ENCODE assay signal across 2 cellular contexts in the genomic region with DNA sequence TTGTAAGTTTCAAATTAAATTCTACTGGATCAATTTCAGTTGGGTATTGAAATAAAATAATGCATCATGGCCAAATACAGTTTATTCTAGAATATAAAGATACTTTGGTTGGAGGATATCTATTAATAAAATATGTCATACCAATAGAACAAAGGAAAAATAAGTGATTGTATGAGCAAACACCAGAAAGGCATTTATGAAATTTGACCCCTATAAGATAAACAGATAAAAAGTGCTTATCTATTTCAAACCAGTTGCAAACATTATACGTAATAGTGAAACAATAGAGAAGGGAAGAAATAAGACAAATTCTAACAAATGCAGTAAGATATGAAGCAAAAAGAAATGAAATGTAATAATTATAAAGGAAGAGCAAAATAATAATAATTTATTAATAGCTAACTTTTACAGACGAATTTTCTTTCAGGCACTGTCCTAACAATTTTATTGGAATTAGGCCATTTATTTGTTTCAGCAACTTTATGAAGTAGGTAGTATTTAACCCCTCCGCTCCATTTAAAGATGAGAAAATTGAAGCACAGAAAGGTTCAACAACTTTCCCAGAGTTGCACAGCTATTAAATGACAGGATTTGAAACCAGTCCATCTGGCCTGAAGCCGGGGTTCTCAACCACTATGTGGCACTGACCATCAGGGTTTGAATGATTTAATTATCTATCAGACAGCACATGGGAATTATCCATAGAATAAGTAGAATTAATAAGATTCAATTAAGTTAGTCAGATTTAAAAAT.
TF ChIP-seq lines count a peak whose summit lies in the region.

No MANE protein-coding gene starts in this region.

TF ChIP-seq in HepG2, 621 proteins besides CTCF, POLR2A, EP300 and RAD21 (continues in another document):
- TF ChIP-seq ZNF816 (CRISPR knock-in tag; IDR thresholded peaks at IDR 0.05; ENCODE audit: borderline replicate concordance) (no peak), TMF1 (CRISPR knock-in tag; IDR thresholded peaks at IDR 0.05; ENCODE audit: low read depth) (no peak), ZNF543 (CRISPR knock-in tag; IDR thresholded peaks at IDR 0.05) (no peak), ZNF768 (CRISPR knock-in tag; IDR thresholded peaks at IDR 0.05) (peak; percentile 65; the same call in 1 of the 2 replicates), ZNF660 (CRISPR knock-in tag; IDR thresholded peaks at IDR 0.05; ENCODE audit: borderline replicate concordance, low read depth) (no peak), SIX1 (CRISPR knock-in tag; IDR thresholded peaks at IDR 0.05; ENCODE audit: borderline replicate concordance) (peak; percentile 78; the same call in 1 of the 2 replicates), FOSL2 (CRISPR knock-in tag; IDR thresholded peaks at IDR 0.05) (no peak), ZBTB46 (CRISPR knock-in tag; IDR thresholded peaks at IDR 0.05; ENCODE audit: borderline replicate concordance) (no peak), IRF2 (CRISPR knock-in tag; IDR thresholded peaks at IDR 0.05) (no peak), JARID2 (CRISPR knock-in tag; IDR thresholded peaks at IDR 0.05; ENCODE audit: insufficient replicate concordance) (no peak), ZNF468 (CRISPR knock-in tag; IDR thresholded peaks at IDR 0.05) (no peak), KLF13 (CRISPR knock-in tag; IDR thresholded peaks at IDR 0.05) (no peak), ZNF766 (CRISPR knock-in tag; IDR thresholded peaks at IDR 0.05; ENCODE audit: borderline replicate concordance) (no peak), SAP130 (CRISPR knock-in tag; IDR thresholded peaks at IDR 0.05; ENCODE audit: low read depth) (no peak), GRHL1 (CRISPR knock-in tag; conservative IDR thresholded peaks at IDR 0.05) (no peak), SOX13 (IDR thresholded peaks at IDR 0.05) (no peak), SOX13 (CRISPR knock-in tag; conservative IDR thresholded peaks at IDR 0.05 in 1 of 2, IDR thresholded peaks at IDR 0.05 in 1 of 2) (peak in 1 of 2 experiments; percentile 32; a peak in 1 of 4 replicates), ELF4 (CRISPR knock-in tag; IDR thresholded peaks at IDR 0.05; ENCODE audit: borderline replicate concordance) (no peak), NFKB2 (CRISPR knock-in tag; IDR thresholded peaks at IDR 0.05; ENCODE audit: borderline replicate concordance) (no peak)
- TF ChIP-seq, protein P1, sequence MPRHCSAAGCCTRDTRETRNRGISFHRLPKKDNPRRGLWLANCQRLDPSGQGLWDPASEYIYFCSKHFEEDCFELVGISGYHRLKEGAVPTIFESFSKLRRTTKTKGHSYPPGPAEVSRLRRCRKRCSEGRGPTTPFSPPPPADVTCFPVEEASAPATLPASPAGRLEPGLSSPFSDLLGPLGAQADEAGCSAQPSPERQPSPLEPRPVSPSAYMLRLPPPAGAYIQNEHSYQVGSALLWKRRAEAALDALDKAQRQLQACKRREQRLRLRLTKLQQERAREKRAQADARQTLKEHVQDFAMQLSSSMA (CRISPR knock-in tag; IDR thresholded peaks at IDR 0.05): no peak
- TF ChIP-seq, protein P2, sequence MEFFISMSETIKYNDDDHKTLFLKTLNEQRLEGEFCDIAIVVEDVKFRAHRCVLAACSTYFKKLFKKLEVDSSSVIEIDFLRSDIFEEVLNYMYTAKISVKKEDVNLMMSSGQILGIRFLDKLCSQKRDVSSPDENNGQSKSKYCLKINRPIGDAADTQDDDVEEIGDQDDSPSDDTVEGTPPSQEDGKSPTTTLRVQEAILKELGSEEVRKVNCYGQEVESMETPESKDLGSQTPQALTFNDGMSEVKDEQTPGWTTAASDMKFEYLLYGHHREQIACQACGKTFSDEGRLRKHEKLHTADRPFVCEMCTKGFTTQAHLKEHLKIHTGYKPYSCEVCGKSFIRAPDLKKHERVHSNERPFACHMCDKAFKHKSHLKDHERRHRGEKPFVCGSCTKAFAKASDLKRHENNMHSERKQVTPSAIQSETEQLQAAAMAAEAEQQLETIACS (CRISPR knock-in tag; IDR thresholded peaks at IDR 0.05): no peak
- TF ChIP-seq, protein P3, sequence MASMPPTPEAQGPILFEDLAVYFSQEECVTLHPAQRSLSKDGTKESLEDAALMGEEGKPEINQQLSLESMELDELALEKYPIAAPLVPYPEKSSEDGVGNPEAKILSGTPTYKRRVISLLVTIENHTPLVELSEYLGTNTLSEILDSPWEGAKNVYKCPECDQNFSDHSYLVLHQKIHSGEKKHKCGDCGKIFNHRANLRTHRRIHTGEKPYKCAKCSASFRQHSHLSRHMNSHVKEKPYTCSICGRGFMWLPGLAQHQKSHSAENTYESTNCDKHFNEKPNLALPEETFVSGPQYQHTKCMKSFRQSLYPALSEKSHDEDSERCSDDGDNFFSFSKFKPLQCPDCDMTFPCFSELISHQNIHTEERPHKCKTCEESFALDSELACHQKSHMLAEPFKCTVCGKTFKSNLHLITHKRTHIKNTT (CRISPR knock-in tag; IDR thresholded peaks at IDR 0.05): no peak
- TF ChIP-seq, protein P4, sequence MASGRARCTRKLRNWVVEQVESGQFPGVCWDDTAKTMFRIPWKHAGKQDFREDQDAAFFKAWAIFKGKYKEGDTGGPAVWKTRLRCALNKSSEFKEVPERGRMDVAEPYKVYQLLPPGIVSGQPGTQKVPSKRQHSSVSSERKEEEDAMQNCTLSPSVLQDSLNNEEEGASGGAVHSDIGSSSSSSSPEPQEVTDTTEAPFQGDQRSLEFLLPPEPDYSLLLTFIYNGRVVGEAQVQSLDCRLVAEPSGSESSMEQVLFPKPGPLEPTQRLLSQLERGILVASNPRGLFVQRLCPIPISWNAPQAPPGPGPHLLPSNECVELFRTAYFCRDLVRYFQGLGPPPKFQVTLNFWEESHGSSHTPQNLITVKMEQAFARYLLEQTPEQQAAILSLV (CRISPR knock-in tag; IDR thresholded peaks at IDR 0.05; ENCODE audit: borderline replicate concordance): no peak

TF ChIP-seq in K562, 482 proteins besides CTCF, POLR2A, EP300 and RAD21:
- TF ChIP-seq RFX7 (CRISPR knock-in tag; IDR thresholded peaks at IDR 0.05) (no peak), BCOR (IDR thresholded peaks at IDR 0.05) (peak; percentile 46; the same call in 1 of the 2 replicates), RBM25 (IDR thresholded peaks at IDR 0.05; ENCODE audit: low read depth, low read length, severe bottlenecking) (peak; percentile 89), ARID1B (IDR thresholded peaks at IDR 0.05) (peak; percentile 25; the same call in 1 of the 2 replicates)
- TF ChIP-seq, protein P1 (CRISPR knock-in tag; IDR thresholded peaks at IDR 0.05): no peak
